ENCODE assay signal across 13 cellular contexts in the genomic region with DNA sequence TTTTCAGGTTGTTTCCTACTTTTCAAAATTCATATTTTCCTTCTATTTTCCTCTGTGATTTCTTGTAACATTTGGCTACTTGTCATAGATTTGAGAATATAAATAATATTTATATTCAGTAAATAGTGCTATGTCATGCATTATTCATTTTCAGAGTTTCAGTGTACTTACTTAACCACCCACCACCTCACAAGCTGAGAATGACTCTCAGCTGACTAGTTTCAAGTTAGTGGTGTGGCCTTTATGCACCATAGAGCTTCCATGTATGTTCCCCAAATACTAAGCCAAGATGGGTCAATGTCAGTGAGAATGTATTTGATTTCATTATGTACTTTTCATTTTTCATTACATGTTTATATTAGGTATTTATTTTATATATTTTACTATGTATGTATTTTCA. TPM values are rescaled to one million over a fixed set of nuclear protein-coding genes. Genes with fewer than 3 reads are reported as not detected.
DNase-seq lines count a peak whose midpoint lies in the region; ATAC-seq and TF ChIP-seq lines count a peak whose summit lies in the region.
"Had no signal": no experiment of that assay in that cellular context is flagged by ENCODE, and none has a peak within 500 bp of the region (broad histone marks: within the 10 kb centered on the region; RNA-seq: fewer than 3 reads in every experiment).

No MANE protein-coding gene starts in this region.

- no peaks in the 10 kb centered on the region for H3F3A ChIP-seq in smooth muscle cell (ENCODE audit: low read depth)

- peaks cover 48% of the 10 kb centered on the region for H3K4me1 Mint-ChIP-seq in activated T-cell treated with anti-CD3 and anti-CD28 coated beads, Interleukin-2, amount 50 U/mL, for 72 hours (ENCODE audit: low read depth)
- peaks cover 56% of the 10 kb centered on the region for H3K4me1 Mint-ChIP-seq in activated T-cell treated with anti-CD3 and anti-CD28 coated beads, Interleukin-2, amount 50 U/mL, for 4 hours (ENCODE audit: low read depth)

- ATAC-seq in activated T-cell treated with anti-CD3 and anti-CD28 coated beads, Interleukin-2, amount 50 U/mL, for 72 hours (replicated peaks in 1 of 2): peak; percentile 31 to 38
- ATAC-seq in activated T-cell treated with anti-CD3 and anti-CD28 coated beads, Interleukin-2, amount 50 U/mL, for 4 hours: no peak
- ATAC-seq in GM21723 (IDR thresholded peaks at IDR 0.05; ENCODE audit: unreplicated experiment) (peak; percentile 53), HG03108 (IDR thresholded peaks at IDR 0.05; ENCODE audit: unreplicated experiment) (peak; percentile 30), upper lobe of left lung (ENCODE audit: low FRiP score in 2 of 2) (no peak)

- H4K20me1 ChIP-seq in smooth muscle cell (ENCODE audit: low read depth): no peaks in the 10 kb centered on the region

- no peak overlapping the region for H3K4me3 Mint-ChIP-seq in activated T-cell treated with anti-CD3 and anti-CD28 coated beads, Interleukin-2, amount 50 U/mL, for 72 hours
- no peak overlapping the region for H3K4me3 Mint-ChIP-seq in activated T-cell treated with anti-CD3 and anti-CD28 coated beads, Interleukin-2, amount 50 U/mL, for 4 hours

- no peak overlapping the region for H2AFZ ChIP-seq in smooth muscle cell (ENCODE audit: low read depth)

- H3K4me3 ChIP-seq in smooth muscle cell: no peak overlapping the region
- no peak overlapping the region for H3K4me3 ChIP-seq in upper lobe of left lung
- H3K4me3 ChIP-seq: right atrium auricular region had no signal

- H3K36me3 ChIP-seq in smooth muscle cell (ENCODE audit: low read depth) (no peaks in the 10 kb centered on the region), upper lobe of left lung (no peaks in the 10 kb centered on the region)
- H3K36me3 ChIP-seq: right atrium auricular region had no signal

- H3K9ac ChIP-seq in smooth muscle cell (ENCODE audit: low read depth): no peak overlapping the region

- H3K36me3 Mint-ChIP-seq in activated T-cell treated with anti-CD3 and anti-CD28 coated beads, Interleukin-2, amount 50 U/mL, for 72 hours (ENCODE audit: insufficient read depth in 2 of 2): no peaks in the 10 kb centered on the region
- no peaks in the 10 kb centered on the region for H3K36me3 Mint-ChIP-seq in activated T-cell treated with anti-CD3 and anti-CD28 coated beads, Interleukin-2, amount 50 U/mL, for 4 hours (ENCODE audit: insufficient read depth)

- H3K27ac ChIP-seq in smooth muscle cell (ENCODE audit: low read depth): peak overlapping the region; percentile 36
- H3K27ac ChIP-seq in upper lobe of left lung: no peak overlapping the region
- H3K27ac ChIP-seq: right atrium auricular region had no signal

- H3K9me3 Mint-ChIP-seq in activated T-cell treated with anti-CD3 and anti-CD28 coated beads, Interleukin-2, amount 50 U/mL, for 72 hours: no peaks in the 10 kb centered on the region
- H3K9me3 Mint-ChIP-seq in activated T-cell treated with anti-CD3 and anti-CD28 coated beads, Interleukin-2, amount 50 U/mL, for 4 hours: no peaks in the 10 kb centered on the region

- TF ChIP-seq CTCF in smooth muscle cell (IDR thresholded peaks at IDR 0.05; ENCODE audit: borderline replicate concordance, insufficient read depth, poor library complexity, severe bottlenecking) (no peak), upper lobe of left lung (IDR thresholded peaks at IDR 0.05) (no peak)

- no peak for TF ChIP-seq POLR2A in upper lobe of left lung (IDR thresholded peaks at IDR 0.05)

- peaks cover 4% of the 10 kb centered on the region for H3K4me1 ChIP-seq in smooth muscle cell (ENCODE audit: low read depth)
- H3K4me1 ChIP-seq in upper lobe of left lung: no peaks in the 10 kb centered on the region

- H3K27me3 Mint-ChIP-seq in activated T-cell treated with anti-CD3 and anti-CD28 coated beads, Interleukin-2, amount 50 U/mL, for 72 hours (ENCODE audit: low read depth): no peaks in the 10 kb centered on the region
- H3K27me3 Mint-ChIP-seq in activated T-cell treated with anti-CD3 and anti-CD28 coated beads, Interleukin-2, amount 50 U/mL, for 4 hours (ENCODE audit: low read depth): no peaks in the 10 kb centered on the region

- no peak for TF ChIP-seq EP300 in upper lobe of left lung (IDR thresholded peaks at IDR 0.05)

- H3K9me3 ChIP-seq in smooth muscle cell (replicated peaks; ENCODE audit: low read depth) (no peaks in the 10 kb centered on the region), upper lobe of left lung (no peaks in the 10 kb centered on the region)
- H3K9me3 ChIP-seq: right atrium auricular region had no signal

- H3K4me2 ChIP-seq in smooth muscle cell: no peak overlapping the region

- no peak overlapping the region for H3K27ac Mint-ChIP-seq in activated T-cell treated with anti-CD3 and anti-CD28 coated beads, Interleukin-2, amount 50 U/mL, for 72 hours

- H3K27me3 ChIP-seq in smooth muscle cell (ENCODE audit: low read depth) (no peaks in the 10 kb centered on the region), upper lobe of left lung (no peaks in the 10 kb centered on the region)
- H3K27me3 ChIP-seq: right atrium auricular region had no signal

- no peaks in the 10 kb centered on the region for H3K79me2 ChIP-seq in smooth muscle cell (ENCODE audit: low read depth)

- DNase-seq in activated T-cell treated with anti-CD3 and anti-CD28 coated beads, Interleukin-2, amount 50 U/mL, for 72 hours: peak in 1 of 2 donors; percentile 23
- DNase-seq in activated T-cell treated with anti-CD3 and anti-CD28 coated beads, Interleukin-2, amount 50 U/mL, for 4 hours: no peak
- no peak for DNase-seq in smooth muscle cell (lab: John Stamatoyannopoulos, UW; ENCODE audit: unreplicated experiment)
- DNase-seq in upper lobe of left lung: no peak
- no peak for DNase-seq in NCI-H524 treated with DMSO at 0.1 percent for 48 hours (lab: John Stamatoyannopoulos, UW)
- DNase-seq in GF-D8 (lab: John Stamatoyannopoulos, UW): no peak
- DNase-seq: activated CD4-positive, alpha-beta T cell treated with anti-CD3 and anti-CD28 coated beads for 48 hours; GOT3; NCI-H226; SHP77 treated with DMSO at 0.1 percent for 48 hours had no signal

RNA-seq across cellular contexts. Expression of gene RGS1, which starts 56.9 kb away (rescaled TPM):
- 10 to 100 TPM; 25.8 to 30.7 TPM for total RNA-seq in activated T-cell treated with anti-CD3 and anti-CD28 coated beads, Interleukin-2, amount 50 U/mL, for 72 hours
- 10 to 100 TPM; 31.7 to 47.6 (median 34.4) TPM for total RNA-seq in activated T-cell treated with anti-CD3 and anti-CD28 coated beads, Interleukin-2, amount 50 U/mL, for 4 hours
- total RNA-seq in smooth muscle cell (224 and 333 TPM in 2 replicates), upper lobe of left lung (10 to 100 TPM; 30.1 to 96.0 (median 48.5) TPM)
- polyA plus RNA-seq in smooth muscle cell: 88.7 and 119 TPM in 2 replicates

Comparison
In these comparisons a context has a peak if more than half of its experiments do, and no peak if none do; other contexts are left out.
1. ATAC-seq: peak in activated T-cell treated with anti-CD3 and anti-CD28 coated beads, Interleukin-2, amount 50 U/mL, for 72 hours (2 of 2), GM21723 (single experiment) and HG03108 (single experiment); none in activated T-cell treated with anti-CD3 and anti-CD28 coated beads, Interleukin-2, amount 50 U/mL, for 4 hours (0 of 2) and upper lobe of left lung (0 of 2).